16 cellular contexts compared by ENCODE assay signal in genomic region chr12:123041042-123041531, GRCh38.
DNase-seq lines count a peak whose midpoint lies in the region; ATAC-seq and TF ChIP-seq lines count a peak whose summit lies in the region.
"Had no signal": no experiment of that assay in that cellular context is flagged by ENCODE, and none has a peak within 500 bp of the region (broad histone marks: within the 10 kb centered on the region; RNA-seq: fewer than 3 reads in every experiment).

No MANE protein-coding gene starts in this region.

- no peaks in the 10 kb centered on the region for H3K36me3 Mint-ChIP-seq in HFFc6 (ENCODE audit: low read depth)
- H3K36me3 Mint-ChIP-seq: type B pancreatic cell had no signal

- TF ChIP-seq RAD21 in SK-N-SH (IDR thresholded peaks at IDR 0.05; ENCODE audit: low read length), result peak; percentile 26

- H3K4me3 ChIP-seq in SK-N-SH (ENCODE audit: low read depth in 2 of 2, low read length in 1 of 2), result no peak overlapping the region
- no peak overlapping the region for H3K4me3 ChIP-seq in esophagus squamous epithelium
- H3K4me3 ChIP-seq in vagina, result no peak overlapping the region
- H3K4me3 ChIP-seq: adrenal gland had no signal

- H3K4me3 Mint-ChIP-seq in HFFc6, result no peak overlapping the region
- H3K4me3 Mint-ChIP-seq: nephron progenitor cell, type B pancreatic cell had no signal

- peaks cover 8% of the 10 kb centered on the region for H3F3A ChIP-seq in SK-N-SH (replicated peaks; ENCODE audit: insufficient read depth)

- TF ChIP-seq EP300 in SK-N-SH (IDR thresholded peaks at IDR 0.05; ENCODE audit: borderline replicate concordance in 1 of 2, low read depth in 1 of 2, low read length in 1 of 2), result no peak

- H3K4me1 ChIP-seq in SK-N-SH (ENCODE audit: control insufficient read depth in 1 of 2, insufficient read depth in 2 of 2, low read depth in 1 of 2, low read length in 1 of 2) (peaks cover 7 to 31% of the 10 kb centered on the region in 2 experiments; a peak in 2 of 4 replicates), esophagus squamous epithelium (peaks cover 0 to 45% (median 22%) of the 10 kb centered on the region in 3 donors), vagina (peaks cover 20% of the 10 kb centered on the region)

- POLR2A ChIA-PET in SK-N-SH (lab: Yijun Ruan, JAX), result interaction anchor here (0.9 kb wide), 1 partner anchor 192 kb away, joined by 3 read pairs; the partner anchor contains the start of gene MPHOSPH9

- H3K79me2 ChIP-seq in SK-N-SH (ENCODE audit: insufficient read depth), result no peaks in the 10 kb centered on the region

- H3K9me2 ChIP-seq in SK-N-SH, result no peaks in the 10 kb centered on the region

- H3K9me3 ChIP-seq in SK-N-SH, result no peaks in the 10 kb centered on the region
- H3K9me3 ChIP-seq in esophagus squamous epithelium, result no peaks in the 10 kb centered on the region
- no peaks in the 10 kb centered on the region for H3K9me3 ChIP-seq in vagina
- H3K9me3 ChIP-seq: adrenal gland had no signal

- CTCF ChIA-PET in SK-N-SH (lab: Yijun Ruan, JAX), result interaction anchor here (0.7 to 9.0 kb wide), 3 partner anchors 28 to 203 kb away, joined by 3 to 88 read pairs (median 11); partner anchors contain the start of genes MPHOSPH9 and MTRFR

- no peak overlapping the region for H3K9ac ChIP-seq in SK-N-SH

- no peak overlapping the region for H2AFZ ChIP-seq in SK-N-SH (ENCODE audit: low read depth)

- H3K4me2 ChIP-seq in SK-N-SH, result no peak overlapping the region

- no peak overlapping the region for H3K27ac Mint-ChIP-seq in HFFc6

- WGBS in SK-N-SH (ENCODE audit: low lambda C conversion rate), result 100% methylated on average over 1 of the region's 3 CpGs
- 60 to 100% methylated on average over 1 of the region's 3 CpGs for WGBS in esophagus squamous epithelium, 2 donors

- H3K27me3 Mint-ChIP-seq in HFFc6 (ENCODE audit: insufficient read depth), result peaks cover 36% of the 10 kb centered on the region

- H3K27ac ChIP-seq in SK-N-SH (ENCODE audit: low read depth in 2 of 2, low read length in 1 of 2) (peak overlapping the region in 1 of 2 experiments; percentile 88; a peak in 2 of 4 replicates), esophagus squamous epithelium (peak overlapping the region in 3 of 4 donors; percentile 76 to 88 (median 83)), vagina (peak overlapping the region; percentile 89)

- H3K36me3 ChIP-seq in SK-N-SH (replicated peaks in 1 of 2; ENCODE audit: control insufficient read depth in 1 of 2, insufficient read depth in 2 of 2, low read length in 1 of 2) (no peaks in the 10 kb centered on the region), esophagus squamous epithelium (no peaks in the 10 kb centered on the region), vagina (no peaks in the 10 kb centered on the region)
- H3K36me3 ChIP-seq: adrenal gland had no signal

- TF ChIP-seq POLR2A in esophagus squamous epithelium (IDR thresholded peaks at IDR 0.05) (no peak), vagina (IDR thresholded peaks at IDR 0.05) (no peak)

- peaks cover 33% of the 10 kb centered on the region for H3K4me1 Mint-ChIP-seq in HFFc6 (ENCODE audit: low read depth)

- H3K27me3 ChIP-seq in SK-N-SH (ENCODE audit: insufficient read depth) (no peaks in the 10 kb centered on the region), esophagus squamous epithelium (no peaks in the 10 kb centered on the region), vagina (no peaks in the 10 kb centered on the region)
- H3K27me3 ChIP-seq: adrenal gland had no signal

- H4K20me1 ChIP-seq in SK-N-SH (ENCODE audit: insufficient read depth), result no peaks in the 10 kb centered on the region

- no peak for ATAC-seq in SK-N-SH treated with all-trans-retinoic acid at 6 μM for 48 hours

- no peaks in the 10 kb centered on the region for H3K9me3 Mint-ChIP-seq in HFFc6
- H3K9me3 Mint-ChIP-seq: nephron progenitor cell, type B pancreatic cell had no signal

- DNase-seq in SK-N-SH (peak; percentile 56), NCI-H510A treated with DMSO at 0.1 percent for 48 hours (lab: John Stamatoyannopoulos, UW) (peak; percentile 96), esophagus squamous epithelium (lab: John Stamatoyannopoulos, UW) (no peak), vagina (ENCODE audit: extremely low spot score in 2 of 2) (no peak), activated gamma-delta T cell (lab: John Stamatoyannopoulos, UW) (no peak), HFFc6 (no peak), germinal center (ENCODE audit: low spot score) (no peak)
- DNase-seq: activated CD8-positive, alpha-beta memory T cell treated with anti-CD3 and anti-CD28 coated beads, Interleukin-2, amount 50 U/mL, for 4 hours; adrenal gland; foreskin fibroblast; HCEC 1CT; kidney glomerular epithelial cell; NCI-H1694 treated with DMSO at 0.1 percent for 48 hours; nephron progenitor cell had no signal

- TF ChIP-seq CTCF in SK-N-SH (IDR thresholded peaks at IDR 0.05) (no peak), esophagus squamous epithelium (IDR thresholded peaks at IDR 0.05) (no peak), vagina (IDR thresholded peaks at IDR 0.05) (no peak), HFFc6 (IDR thresholded peaks at IDR 0.05) (no peak)

- intact Hi-C loops in esophagus squamous epithelium (cut with DNase I) (loop anchor here (10.0 kb wide), 1 partner anchor 104 kb away; no protein-coding TSS in a partner anchor), vagina (cut with DNase I) (loop anchor here (5.0 kb wide), 1 partner anchor 196 kb away; no protein-coding TSS in a partner anchor)

TF ChIP-seq in SK-N-SH, 30 proteins besides CTCF, POLR2A, EP300 and RAD21 (continues in another document):
- no peak for TF ChIP-seq REST (IDR thresholded peaks at IDR 0.05; ENCODE audit: low read depth, low read length)
- TF ChIP-seq GABPA (IDR thresholded peaks at IDR 0.05; ENCODE audit: low read depth), result no peak
- TF ChIP-seq USF1 (IDR thresholded peaks at IDR 0.05; ENCODE audit: borderline replicate concordance, low read depth), result no peak

TF ChIP-seq in SK-N-SH treated with all-trans-retinoic acid at 6 μM for 48 hours, 23 proteins besides CTCF, POLR2A, EP300 and RAD21 (continues in another document):
- TF ChIP-seq PATZ1 (CRISPR knock-in tag; IDR thresholded peaks at IDR 0.05; ENCODE audit: borderline replicate concordance) (no peak), ZNF8 (CRISPR knock-in tag; IDR thresholded peaks at IDR 0.05) (no peak), BACH2 (CRISPR knock-in tag; IDR thresholded peaks at IDR 0.05; ENCODE audit: borderline replicate concordance) (no peak), GLIS3 (CRISPR knock-in tag; IDR thresholded peaks at IDR 0.05) (no peak), RARB (CRISPR knock-in tag; IDR thresholded peaks at IDR 0.05) (no peak), PPARA (CRISPR knock-in tag; IDR thresholded peaks at IDR 0.05; ENCODE audit: borderline replicate concordance) (no peak), POU6F1 (CRISPR knock-in tag; IDR thresholded peaks at IDR 0.05; ENCODE audit: borderline replicate concordance, low read depth) (no peak), ZNF70 (CRISPR knock-in tag; IDR thresholded peaks at IDR 0.05) (no peak), ISL1 (CRISPR knock-in tag; IDR thresholded peaks at IDR 0.05) (no peak), ZFP3 (CRISPR knock-in tag; IDR thresholded peaks at IDR 0.05) (no peak), CSRNP3 (CRISPR knock-in tag; IDR thresholded peaks at IDR 0.05) (no peak), ESRRG (CRISPR knock-in tag; IDR thresholded peaks at IDR 0.05) (no peak), OSR1 (CRISPR knock-in tag; IDR thresholded peaks at IDR 0.05) (no peak), CSDC2 (CRISPR knock-in tag; IDR thresholded peaks at IDR 0.05) (no peak), ARNTL (CRISPR knock-in tag; IDR thresholded peaks at IDR 0.05; ENCODE audit: borderline replicate concordance, low read depth) (no peak), SNAI2 (CRISPR knock-in tag; IDR thresholded peaks at IDR 0.05) (no peak), TOX (CRISPR knock-in tag; IDR thresholded peaks at IDR 0.05; ENCODE audit: borderline replicate concordance) (no peak)

Comparison
In these comparisons a context has a peak if more than half of its experiments do, and no peak if none do; other contexts are left out.
1. DNase-seq: peak in SK-N-SH (single experiment) and NCI-H510A treated with DMSO at 0.1 percent for 48 hours (single experiment); none in esophagus squamous epithelium (single experiment), vagina (0 of 2), activated gamma-delta T cell (single experiment), HFFc6 (single experiment) and germinal center (single experiment).